8 cellular contexts compared by ENCODE assay signal in genomic region chr19:6393074-6393981, GRCh38. TPM values are rescaled to one million over a fixed set of nuclear protein-coding genes. Genes with fewer than 3 reads are reported as not detected.
DNase-seq lines count a peak whose midpoint lies in the region; FAIRE-seq and TF ChIP-seq lines count a peak whose summit lies in the region.

Gene GTF2F1, minus strand, starts transcription at chr19:6393164. Its CDS starts 169 bp downstream, at chr19:6392995.

- H3K36me3 ChIP-seq in neutrophil = peaks cover 28% of the 10 kb centered on the region

- no peaks in the 10 kb centered on the region for H3K27me3 ChIP-seq in neutrophil

- H3K9me3 ChIP-seq in neutrophil = no peaks in the 10 kb centered on the region

- H3K4me3 ChIP-seq in neutrophil (ENCODE audit: low read depth in 1 of 2, low read length in 1 of 2) = peak within 1 kb of the TSS; percentile 95 to 99

- DNase-seq in HCEC 1CT = peak; percentile 91
- DNase-seq in MV-4-11 (lab: John Stamatoyannopoulos, UW) = peak; percentile 97
- DNase-seq in SK-MEL-5 (ENCODE audit: low read depth, low spot score) = peak; percentile 93
- DNase-seq in activated naive CD4-positive, alpha-beta T cell treated with Interleukin-2 at 50 U/mL for 16 hours = peak; percentile 92
- DNase-seq in frontal cortex (ENCODE audit: low spot score in 2 of 2) = peak; percentile 85 to 95
- DNase-seq in substantia nigra (lab: John Stamatoyannopoulos, UW) = peak; percentile 73 to 97 (median 93)

- peak; percentile 96 for FAIRE-seq in G401.6 (lab: Jason Lieb, UNC)
- FAIRE-seq in frontal cortex (lab: Jason Lieb, UNC) = no peak

- in situ Hi-C loops in SK-MEL-5 (cut with HindIII; ENCODE audit: low pct_unique_long_range_greater_than_20kb, low sequenced_read_pairs) = no loop called here

- TF ChIP-seq CTCF in neutrophil (IDR thresholded peaks at IDR 0.05) = no peak

- peak within 1 kb of the TSS; percentile 97 for H3K27ac ChIP-seq in neutrophil
- peak within 1 kb of the TSS; percentile 91 for H3K27ac ChIP-seq in substantia nigra (ENCODE audit: low read depth, low read length, poor library complexity, severe bottlenecking)

- peaks cover 15 to 17% of the 10 kb centered on the region in 2 experiments for H3K4me1 ChIP-seq in neutrophil (ENCODE audit: control insufficient read depth in 1 of 2, insufficient read depth in 1 of 2, low read depth in 1 of 2, low read length in 1 of 2)

RNA-seq across cellular contexts. Expression of gene GTF2F1, which starts in this region (rescaled TPM):
- 37.3 and 39.8 TPM in 2 replicates for total RNA-seq in SK-MEL-5 (2014; rRNA removed; shearing (Covaris generic))
- polyA plus RNA-seq in SK-MEL-5 (2015; cell fraction: cytosol; rRNA removed) = 59.3 and 73.7 TPM in 2 replicates
- polyA plus RNA-seq in SK-MEL-5 (2015; cell fraction: nucleus; rRNA removed) = 19.1 and 26.4 TPM in 2 replicates
- 51.0 TPM for total RNA-seq in frontal cortex

Comparison
In these comparisons a context has a peak if more than half of its experiments do, and no peak if none do; other contexts are left out.
1. Peak in every context shown above with its lines: DNase-seq, H3K4me3 ChIP-seq and H3K27ac ChIP-seq.